In genomic region chr17:30600062-30600829, GRCh38 we compare ENCODE assay signal across 8 cellular contexts.
A peak's percentile ranks its signal among the peaks of the same experiment; 100 is the strongest.
DNase-seq lines count a peak whose midpoint lies in the region; ATAC-seq and TF ChIP-seq lines count a peak whose summit lies in the region.

No MANE protein-coding gene starts in this region.

- no peaks in the 10 kb centered on the region for H3K36me3 ChIP-seq in stomach

- intact Hi-C loops in stomach (cut with DNase I; ENCODE audit: low total_unique reads) = no loop called here

- peaks cover 2 to 8% (median 3%) of the 10 kb centered on the region in 3 donors for H3K9me3 Mint-ChIP-seq in IgD-negative memory B cell
- peaks cover 14% of the 10 kb centered on the region for H3K9me3 Mint-ChIP-seq in nephron progenitor cell

- H3K27ac Mint-ChIP-seq in IgD-negative memory B cell = peak overlapping the region; percentile 80 to 97 (median 89)
- H3K27ac Mint-ChIP-seq in nephron progenitor cell = peak overlapping the region; percentile 48

- peak in 2 of 4 donors; percentile 44 to 73 for TF ChIP-seq POLR2A in stomach (IDR thresholded peaks at IDR 0.05)

- no peak for TF ChIP-seq EP300 in stomach (IDR thresholded peaks at IDR 0.05)

- H3K9me3 ChIP-seq in stomach = no peaks in the 10 kb centered on the region

- H3K4me1 ChIP-seq in stomach = peaks cover 7 to 37% (median 11%) of the 10 kb centered on the region in 4 donors

- DNase-seq in Daoy (ENCODE audit: low read depth) = peak; percentile 89
- DNase-seq in RPMI7951 (ENCODE audit: low read depth) = peak; percentile 78
- DNase-seq in activated effector memory CD4-positive, alpha-beta T cell treated with anti-CD3 and anti-CD28 coated beads, Interleukin-2, amount 50 U/mL, for 16 hours = peak; percentile 86
- peak; percentile 78 for DNase-seq in fibroblast of villous mesenchyme (ENCODE audit: low read depth)
- peak; percentile 84 for DNase-seq in nephron progenitor cell
- DNase-seq in stomach = peak; percentile 85

- WGBS in stomach, 5 donors = 0 to 1% (median 1%) methylated on average over 10 to 78 of the region's 78 CpGs

- H3K27me3 Mint-ChIP-seq in IgD-negative memory B cell (no peaks in the 10 kb centered on the region), nephron progenitor cell (ENCODE audit: low read depth, poor library complexity) (no peaks in the 10 kb centered on the region)

- peak overlapping the region; percentile 91 to 97 (median 97) for H3K27ac ChIP-seq in stomach

- H3K4me1 Mint-ChIP-seq in IgD-negative memory B cell (peaks cover 17 to 29% (median 23%) of the 10 kb centered on the region in 3 donors), nephron progenitor cell (peaks cover 38% of the 10 kb centered on the region)

- peak overlapping the region; percentile 98 to 99 (median 99) for H3K4me3 Mint-ChIP-seq in IgD-negative memory B cell
- H3K4me3 Mint-ChIP-seq in nephron progenitor cell = peak overlapping the region; percentile 98

- TF ChIP-seq CTCF in fibroblast of villous mesenchyme (IDR thresholded peaks at IDR 0.05; ENCODE audit: insufficient read depth, low read depth, low read length) (peak; percentile 66), nephron progenitor cell (IDR thresholded peaks at IDR 0.05) (peak; percentile 7), stomach (IDR thresholded peaks at IDR 0.05) (peak in 5 of 7 experiments; percentile 31 to 60 (median 45))

- peak; percentile 81 for ATAC-seq in GM21576 (IDR thresholded peaks at IDR 0.05; ENCODE audit: unreplicated experiment)

- H3K4me3 ChIP-seq in fibroblast of villous mesenchyme (ENCODE audit: low read depth, low read length) (peak overlapping the region; percentile 81), stomach (peak overlapping the region; percentile 78 to 88 (median 84))

- H3K36me3 Mint-ChIP-seq in IgD-negative memory B cell = peaks cover 3% of the 10 kb centered on the region
- peaks cover 8% of the 10 kb centered on the region for H3K36me3 Mint-ChIP-seq in nephron progenitor cell (ENCODE audit: low read depth)

- H3K27me3 ChIP-seq in stomach = no peaks in the 10 kb centered on the region

Comparison
In these comparisons a context has a peak if more than half of its experiments do, and no peak if none do; other contexts are left out.
1. Peak in every context shown above with its lines: DNase-seq, ATAC-seq, H3K4me3 ChIP-seq and H3K27ac ChIP-seq.
2. CTCF ChIP-seq: peak in every context shown above with its lines; median percentile 66 in fibroblast of villous mesenchyme; 45 in stomach; 7 in nephron progenitor cell.